ENCODE assay signal across 1 cellular context in genomic region chr11:45917623-45918330, GRCh38.
TF ChIP-seq lines count a peak whose summit lies in the region.

TSS of gene PEX16 (minus strand) at chr11:45917877. CDS start at chr11:45917811, 66 bp downstream.

TF ChIP-seq in HepG2, 621 proteins besides CTCF, POLR2A, EP300 and RAD21 (continued from another document and continues in another):
- TF ChIP-seq NR2F2 (IDR thresholded peaks at IDR 0.05; ENCODE audit: borderline replicate concordance, low read depth) (0 out of 2 replicates have a peak, but pooled peaks have one; percentile 15), ZNF713 (CRISPR knock-in tag; IDR thresholded peaks at IDR 0.05) (no peak), ZSCAN21 (CRISPR knock-in tag; IDR thresholded peaks at IDR 0.05; ENCODE audit: borderline replicate concordance) (no peak), IRF2 (CRISPR knock-in tag; IDR thresholded peaks at IDR 0.05) (no peak), KLF16 (CRISPR knock-in tag; IDR thresholded peaks at IDR 0.05) (no peak; a peak in 1 of 4 replicates), ZHX2 (IDR thresholded peaks at IDR 0.05; ENCODE audit: low read depth) (no peak), ZHX2 (CRISPR knock-in tag; IDR thresholded peaks at IDR 0.05; ENCODE audit: borderline replicate concordance) (no peak), ZFP1 (CRISPR knock-in tag; IDR thresholded peaks at IDR 0.05) (no peak), MED8 (CRISPR knock-in tag; IDR thresholded peaks at IDR 0.05; ENCODE audit: insufficient replicate concordance) (no peak), ZNF207 (IDR thresholded peaks at IDR 0.05; ENCODE audit: borderline replicate concordance) (no peak), NPAS2 (CRISPR knock-in tag; IDR thresholded peaks at IDR 0.05; ENCODE audit: borderline replicate concordance) (no peak), SNAPC5 (CRISPR knock-in tag; IDR thresholded peaks at IDR 0.05; ENCODE audit: borderline replicate concordance) (0 out of 2 replicates have a peak, but pooled peaks have one; percentile 63), THAP7 (CRISPR knock-in tag; IDR thresholded peaks at IDR 0.05) (no peak), PPARG (CRISPR knock-in tag; conservative IDR thresholded peaks at IDR 0.05) (0 out of 2 replicates have a peak, but pooled peaks have one; percentile 51), HIVEP1 (CRISPR knock-in tag; IDR thresholded peaks at IDR 0.05) (no peak), NFKBIZ (CRISPR knock-in tag; IDR thresholded peaks at IDR 0.05) (no peak), JUN (CRISPR knock-in tag; IDR thresholded peaks at IDR 0.05) (no peak; the same call in 1 of the 2 replicates), ZNF484 (CRISPR knock-in tag; IDR thresholded peaks at IDR 0.05; ENCODE audit: borderline replicate concordance, low read depth) (no peak), NFIC (IDR thresholded peaks at IDR 0.05; ENCODE audit: low read length) (no peak), DBP (CRISPR knock-in tag; IDR thresholded peaks at IDR 0.05; ENCODE audit: not compliant biosample characterization) (no peak), BHLHE40 (IDR thresholded peaks at IDR 0.05; ENCODE audit: low read length) (no peak), BCLAF1 (IDR thresholded peaks at IDR 0.05) (no peak), KMT2A (CRISPR knock-in tag; IDR thresholded peaks at IDR 0.05) (peak; percentile 25; the same call in 1 of the 2 replicates), BRCA1 (CRISPR knock-in tag; IDR thresholded peaks at IDR 0.05) (no peak), ZBTB25 (CRISPR knock-in tag; IDR thresholded peaks at IDR 0.05) (peak; percentile 41), KLF9 (CRISPR knock-in tag; IDR thresholded peaks at IDR 0.05; ENCODE audit: low read depth) (no peak), MIER2 (CRISPR knock-in tag; IDR thresholded peaks at IDR 0.05) (0 out of 2 replicates have a peak, but pooled peaks have one; percentile 41), ZNF30 (CRISPR knock-in tag; IDR thresholded peaks at IDR 0.05) (no peak), RCOR2 (CRISPR knock-in tag; IDR thresholded peaks at IDR 0.05) (no peak), NFKB2 (CRISPR knock-in tag; IDR thresholded peaks at IDR 0.05; ENCODE audit: borderline replicate concordance) (peak; percentile 83; the same call in 1 of the 2 replicates), PRDM4 (CRISPR knock-in tag; IDR thresholded peaks at IDR 0.05; ENCODE audit: borderline replicate concordance) (no peak), MBD4 (IDR thresholded peaks at IDR 0.05; ENCODE audit: borderline replicate concordance, low read length) (no peak), HCFC1 (IDR thresholded peaks at IDR 0.05; ENCODE audit: low read depth, low read length) (no peak), SP5 (CRISPR knock-in tag; IDR thresholded peaks at IDR 0.05; ENCODE audit: borderline replicate concordance, low read depth) (no peak; the same call in 1 of the 2 replicates), RAD51 (IDR thresholded peaks at IDR 0.05; ENCODE audit: borderline replicate concordance) (no peak), ZNF33A (CRISPR knock-in tag; IDR thresholded peaks at IDR 0.05; ENCODE audit: borderline replicate concordance) (no peak), KDM4B (CRISPR knock-in tag; IDR thresholded peaks at IDR 0.05) (no peak), MTA1 (CRISPR knock-in tag; IDR thresholded peaks at IDR 0.05; ENCODE audit: borderline replicate concordance) (peak; percentile 56; the same call in 1 of the 2 replicates), BATF2 (CRISPR knock-in tag; IDR thresholded peaks at IDR 0.05) (no peak), GTF3A (CRISPR knock-in tag; conservative IDR thresholded peaks at IDR 0.05) (peak; percentile 83; the same call in 1 of the 2 replicates), MAZ (IDR thresholded peaks at IDR 0.05; ENCODE audit: borderline replicate concordance, low read depth, low read length) (no peak), MAZ (CRISPR knock-in tag; IDR thresholded peaks at IDR 0.05; ENCODE audit: low read depth) (peak; percentile 73), MEF2D (CRISPR knock-in tag; IDR thresholded peaks at IDR 0.05) (0 out of 2 replicates have a peak, but pooled peaks have one; percentile 73), PRDM10 (CRISPR knock-in tag; IDR thresholded peaks at IDR 0.05; ENCODE audit: low read depth) (no peak), ZNF101 (CRISPR knock-in tag; IDR thresholded peaks at IDR 0.05; ENCODE audit: borderline replicate concordance, low read depth) (no peak), ZNF883 (CRISPR knock-in tag; IDR thresholded peaks at IDR 0.05; ENCODE audit: not compliant biosample characterization) (no peak), MTF2 (CRISPR knock-in tag; IDR thresholded peaks at IDR 0.05; ENCODE audit: borderline replicate concordance) (no peak), ZNF10 (CRISPR knock-in tag; IDR thresholded peaks at IDR 0.05; ENCODE audit: borderline replicate concordance, low read depth) (no peak), CEBPB (IDR thresholded peaks at IDR 0.05; ENCODE audit: borderline replicate concordance, low read depth, low read length) (peak; percentile 95)
